In the genomic region with DNA sequence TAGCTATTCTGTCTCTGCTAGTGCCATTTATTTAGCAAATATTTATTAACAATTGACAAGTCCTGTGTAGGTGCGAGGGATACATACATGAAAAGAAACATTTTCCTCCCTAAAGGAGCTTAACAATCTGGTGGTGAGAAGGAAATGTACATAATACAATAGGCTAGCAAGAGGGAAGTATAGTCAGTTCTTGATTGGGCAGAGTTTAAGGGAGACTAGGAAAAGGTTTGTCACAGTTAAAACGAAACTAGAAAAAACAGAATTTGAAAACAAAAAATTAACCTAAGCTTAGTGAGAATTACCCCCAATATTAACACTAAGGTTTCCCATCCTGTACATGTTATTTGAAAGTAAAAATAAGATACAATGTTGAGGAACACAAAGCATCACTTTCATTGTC, we compare ENCODE assay signal across 1 cellular context.
TF ChIP-seq lines count a peak whose summit lies in the region.

No MANE protein-coding gene starts in this region.

TF ChIP-seq in endothelial cell of umbilical vein, 7 proteins besides CTCF, POLR2A, EP300 and RAD21:
- TF ChIP-seq EZH2 (IDR thresholded peaks at IDR 0.05; ENCODE audit: borderline replicate concordance, low read depth, low read length, severe bottlenecking) = no peak
- TF ChIP-seq JUN (IDR thresholded peaks at IDR 0.05; ENCODE audit: borderline replicate concordance, insufficient read depth, insufficient read length, low read depth) = peak; percentile 4
